23 cellular contexts compared by ENCODE assay signal in the genomic region with DNA sequence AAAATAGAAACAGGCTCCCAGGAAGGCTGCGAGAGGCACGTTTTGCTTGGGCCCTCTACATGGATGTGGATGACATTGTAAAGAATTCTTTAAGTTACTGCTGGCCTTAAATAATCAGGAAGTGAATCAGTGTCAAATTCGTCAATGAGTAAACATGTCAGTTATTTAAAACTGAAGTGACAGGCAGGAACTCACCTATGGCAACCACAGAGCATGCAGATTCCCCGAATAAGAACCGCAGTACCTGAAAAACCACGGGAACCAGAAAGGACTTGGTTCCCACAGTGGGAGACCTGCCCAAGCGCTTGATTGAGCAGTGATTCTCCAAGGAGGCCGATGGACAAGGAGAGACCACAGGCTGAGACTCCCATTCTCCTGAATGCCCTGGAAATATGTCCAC.
A peak's percentile ranks its signal among the peaks of the same experiment; 100 is the strongest.
DNase-seq lines count a peak whose midpoint lies in the region; ATAC-seq, FAIRE-seq and TF ChIP-seq lines count a peak whose summit lies in the region.
"Had no signal": no experiment of that assay in that cellular context is flagged by ENCODE, and none has a peak within 500 bp of the region (broad histone marks: within the 10 kb centered on the region; RNA-seq: fewer than 3 reads in every experiment).

No MANE protein-coding gene starts in this region.

- no peak for ATAC-seq in activated CD8-positive, alpha-beta memory T cell treated with anti-CD3 and anti-CD28 coated beads, Interleukin-2, amount 10 ng/mL, durations not matched to agents 7 days and 5 days
- ATAC-seq: gastroesophageal sphincter; right cardiac atrium; Right ventricle myocardium inferior; stimulated activated naive B cell treated with anti-CD40 and anti-IgM and Interleukin-4, amounts not matched to agents 10 μg/mL and 1 μg/mL and 100 μg/mL, for 72 hours; WTC11 had no signal

- CTCF ChIA-PET in activated CD8-positive, alpha-beta memory T cell treated with anti-CD3 and anti-CD28 coated beads, Interleukin-2, amount 10 ng/mL, durations not matched to agents 7 days and 5 days (lab: Charles Lee), result interaction anchor here (0.9 kb wide), 1 partner anchor 11 kb away, joined by 3 read pairs; no protein-coding TSS in a partner anchor
- CTCF ChIA-PET in RWPE1 (lab: Yijun Ruan, JAX), result interaction anchor here (0.7 kb wide), 1 partner anchor 334 kb away, joined by 7 read pairs; no protein-coding TSS in a partner anchor

- H3K4me3 ChIP-seq in epithelial cell of esophagus (ENCODE audit: low read length), result no peak overlapping the region
- H3K4me3 ChIP-seq: colonic mucosa, gastroesophageal sphincter, left ventricle myocardium inferior, transverse colon had no signal

- H3K4me1 Mint-ChIP-seq in activated CD8-positive, alpha-beta memory T cell treated with anti-CD3 and anti-CD28 coated beads, Interleukin-2, amount 10 ng/mL, durations not matched to agents 7 days and 5 days, result peaks cover 26% of the 10 kb centered on the region
- peaks cover 20% of the 10 kb centered on the region for H3K4me1 Mint-ChIP-seq in osteocyte (ENCODE audit: unreplicated experiment)
- H3K4me1 Mint-ChIP-seq: stimulated activated naive B cell treated with anti-CD40 and anti-IgM and Interleukin-4, amounts not matched to agents 10 μg/mL and 1 μg/mL and 100 μg/mL, for 72 hours had no signal

- peaks cover 2% of the 10 kb centered on the region for H3K36me3 Mint-ChIP-seq in activated CD8-positive, alpha-beta memory T cell treated with anti-CD3 and anti-CD28 coated beads, Interleukin-2, amount 10 ng/mL, durations not matched to agents 7 days and 5 days
- no peaks in the 10 kb centered on the region for H3K36me3 Mint-ChIP-seq in osteocyte (ENCODE audit: unreplicated experiment)
- H3K36me3 Mint-ChIP-seq: CD4-positive, CD25-positive, alpha-beta regulatory T cell; WTC11 had no signal

- peaks cover 4% of the 10 kb centered on the region for H3K27me3 Mint-ChIP-seq in activated CD8-positive, alpha-beta memory T cell treated with anti-CD3 and anti-CD28 coated beads, Interleukin-2, amount 10 ng/mL, durations not matched to agents 7 days and 5 days
- no peaks in the 10 kb centered on the region for H3K27me3 Mint-ChIP-seq in osteocyte (ENCODE audit: unreplicated experiment)
- H3K27me3 Mint-ChIP-seq: CD4-positive, CD25-positive, alpha-beta regulatory T cell; stimulated activated naive B cell treated with anti-CD40 and anti-IgM and Interleukin-4, amounts not matched to agents 10 μg/mL and 1 μg/mL and 100 μg/mL, for 72 hours had no signal

- peaks cover 6% of the 10 kb centered on the region for H3K9me3 Mint-ChIP-seq in activated CD8-positive, alpha-beta memory T cell treated with anti-CD3 and anti-CD28 coated beads, Interleukin-2, amount 10 ng/mL, durations not matched to agents 7 days and 5 days (ENCODE audit: low read depth)
- H3K9me3 Mint-ChIP-seq in osteocyte (ENCODE audit: unreplicated experiment), result no peaks in the 10 kb centered on the region
- H3K9me3 Mint-ChIP-seq: WTC11 had no signal

- TF ChIP-seq POLR2A in H54 (IDR thresholded peaks at IDR 0.05; ENCODE audit: low read depth, low read length), result no peak

- no peak overlapping the region for H3K27ac ChIP-seq in RWPE1
- H3K27ac ChIP-seq: colonic mucosa, gastroesophageal sphincter, left ventricle myocardium inferior, transverse colon had no signal

- TF ChIP-seq CTCF in RWPE1 (conservative IDR thresholded peaks at IDR 0.05; ENCODE audit: low read depth) (no peak), epithelial cell of esophagus (IDR thresholded peaks at IDR 0.05; ENCODE audit: insufficient read depth, low read depth, low read length, missing control alignments) (no peak), osteocyte (IDR thresholded peaks at IDR 0.05) (no peak)

- POLR2A ChIA-PET in RWPE1 (lab: Yijun Ruan, JAX; ENCODE audit: low non-redundant PET), result no interaction called here

- H3K27ac Mint-ChIP-seq in activated CD8-positive, alpha-beta memory T cell treated with anti-CD3 and anti-CD28 coated beads, Interleukin-2, amount 10 ng/mL, durations not matched to agents 7 days and 5 days, result peak overlapping the region; percentile 28
- H3K27ac Mint-ChIP-seq in osteocyte (ENCODE audit: unreplicated experiment), result peak overlapping the region; percentile 12
- H3K27ac Mint-ChIP-seq: CD4-positive, CD25-positive, alpha-beta regulatory T cell; stimulated activated naive B cell treated with anti-CD40 and anti-IgM and Interleukin-4, amounts not matched to agents 10 μg/mL and 1 μg/mL and 100 μg/mL, for 72 hours; WTC11 had no signal

- H3K4me3 Mint-ChIP-seq in activated CD8-positive, alpha-beta memory T cell treated with anti-CD3 and anti-CD28 coated beads, Interleukin-2, amount 10 ng/mL, durations not matched to agents 7 days and 5 days, result no peak overlapping the region
- H3K4me3 Mint-ChIP-seq in osteocyte (ENCODE audit: unreplicated experiment), result no peak overlapping the region
- H3K4me3 Mint-ChIP-seq: CD4-positive, CD25-positive, alpha-beta regulatory T cell; stimulated activated naive B cell treated with anti-CD40 and anti-IgM and Interleukin-4, amounts not matched to agents 10 μg/mL and 1 μg/mL and 100 μg/mL, for 72 hours; WTC11 had no signal

- DNase-seq in activated CD8-positive, alpha-beta memory T cell treated with anti-CD3 and anti-CD28 coated beads, Interleukin-2, amount 10 ng/mL, durations not matched to agents 7 days and 5 days, result peak; percentile 55
- no peak for DNase-seq in activated CD8-positive, alpha-beta memory T cell treated with anti-CD3 and anti-CD28 coated beads, Interleukin-2, amount 50 U/mL, for 4 hours
- peak; percentile 26 for DNase-seq in RWPE1 (ENCODE audit: low spot score)
- DNase-seq in epithelial cell of esophagus (ENCODE audit: low read depth), result peak; percentile 85
- DNase-seq in osteocyte (ENCODE audit: extremely low spot score, unreplicated experiment), result no peak
- no peak for DNase-seq in NOMO-1 treated with DMSO at 0.1 percent for 48 hours (lab: John Stamatoyannopoulos, UW; ENCODE audit: unreplicated experiment)
- no peak for DNase-seq in H54 (ENCODE audit: insufficient read length, low spot score)
- no peak for DNase-seq in T1000 (lab: John Stamatoyannopoulos, UW)
- DNase-seq: activated CD8-positive, alpha-beta memory T cell treated with anti-CD3 and anti-CD28 coated beads, Interleukin-2, amount 50 U/mL, for 48 hours; activated naive CD4-positive, alpha-beta T cell treated with Interleukin-2 at 50 U/mL for 16 hours; colonic mucosa; DMS79; left ventricle myocardium inferior; NCI-H187; NCI-H446; right cardiac atrium; stimulated activated CD4-positive, alpha-beta T cell treated with anti-CD3 and anti-CD28 coated beads, Interleukin-15, amount 100 ng/mL, for 24 hours; stimulated activated naive B cell treated with anti-CD40 and anti-IgM and Interleukin-4, amounts not matched to agents 10 μg/mL and 1 μg/mL and 100 μg/mL, for 72 hours; transverse colon had no signal

- FAIRE-seq in H54 (lab: Jason Lieb, UNC), result no peak

Comparison
In these comparisons a context has a peak if more than half of its experiments do, and no peak if none do; other contexts are left out.
1. DNase-seq: peak in activated CD8-positive, alpha-beta memory T cell treated with anti-CD3 and anti-CD28 coated beads, Interleukin-2, amount 10 ng/mL, durations not matched to agents 7 days and 5 days (single experiment), RWPE1 (single experiment) and epithelial cell of esophagus (single experiment); none in activated CD8-positive, alpha-beta memory T cell treated with anti-CD3 and anti-CD28 coated beads, Interleukin-2, amount 50 U/mL, for 4 hours (single experiment), osteocyte (single experiment), NOMO-1 treated with DMSO at 0.1 percent for 48 hours (single experiment), H54 (single experiment) and T1000 (single experiment).